8 cellular contexts compared by ENCODE assay signal in the genomic region with DNA sequence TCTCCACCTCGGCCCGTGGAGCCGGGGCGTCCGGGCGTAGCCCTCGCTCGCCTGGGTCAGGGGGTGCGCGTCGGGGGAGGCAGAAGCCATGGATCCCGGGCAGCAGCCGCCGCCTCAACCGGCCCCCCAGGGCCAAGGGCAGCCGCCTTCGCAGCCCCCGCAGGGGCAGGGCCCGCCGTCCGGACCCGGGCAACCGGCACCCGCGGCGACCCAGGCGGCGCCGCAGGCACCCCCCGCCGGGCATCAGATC. TPM values are rescaled to one million over a fixed set of nuclear protein-coding genes. Genes with fewer than 3 reads are reported as not detected.
DNase-seq lines count a peak whose midpoint lies in the region; ATAC-seq and TF ChIP-seq lines count a peak whose summit lies in the region.

No MANE protein-coding gene starts in this region.

- intact Hi-C loops in left ventricle myocardium superior (cut with micrococcal nuclease) = loop anchor here (5.0 to 10.0 kb wide), 2 partner anchors 47 to 104 kb away; no protein-coding TSS in a partner anchor
- intact Hi-C loops in spleen (cut with DNase I; ENCODE audit: low total_unique reads) = no loop called here

- ATAC-seq in GM21619 (IDR thresholded peaks at IDR 0.05; ENCODE audit: unreplicated experiment) = peak; percentile 20
- peak; percentile 16 for ATAC-seq in left ventricle myocardium superior
- no peak for ATAC-seq in GM18858 (IDR thresholded peaks at IDR 0.05; ENCODE audit: unreplicated experiment)

- H3K9me3 ChIP-seq in BE2C (no peaks in the 10 kb centered on the region), SJSA1 (replicated peaks) (no peaks in the 10 kb centered on the region), spleen (no peaks in the 10 kb centered on the region)

- DNase-seq in BE2C (peak; percentile 9), SJSA1 (ENCODE audit: low read depth in 1 of 2, low spot score in 2 of 2) (no peak), left ventricle myocardium superior (no peak), spleen (peak; percentile 81), NCI-H748 treated with DMSO at 0.1 percent for 48 hours (lab: John Stamatoyannopoulos, UW) (no peak), T1000 (lab: John Stamatoyannopoulos, UW) (no peak)

- peaks cover 75% of the 10 kb centered on the region for H3K27me3 ChIP-seq in BE2C
- H3K27me3 ChIP-seq in SJSA1 (replicated peaks) = no peaks in the 10 kb centered on the region
- H3K27me3 ChIP-seq in spleen (replicated peaks in 1 of 7) = peaks cover 0 to 95% (median 40%) of the 10 kb centered on the region in 7 donors

- WGBS in spleen, 5 donors = 0 to 3% (median 1%) methylated on average over 1 to 31 of the region's 31 CpGs

- TF ChIP-seq CTCF in BE2C (IDR thresholded peaks at IDR 0.05; ENCODE audit: low read depth, low read length) (no peak), spleen (IDR thresholded peaks at IDR 0.05 in 8 of 11, conservative IDR thresholded peaks at IDR 0.05 in 3 of 11) (no peak)

- no peak overlapping the region; the same call in 1 of the 2 replicates for H3K4me3 ChIP-seq in BE2C (ENCODE audit: low read depth, low read length)
- peak overlapping the region; percentile 77 for H3K4me3 ChIP-seq in SJSA1
- peak overlapping the region; percentile 57 to 91 (median 68) for H3K4me3 ChIP-seq in spleen

- no peaks in the 10 kb centered on the region for H3K4me1 ChIP-seq in BE2C
- peaks cover 12% of the 10 kb centered on the region for H3K4me1 ChIP-seq in SJSA1 (replicated peaks)
- H3K4me1 ChIP-seq in spleen = peaks cover 3 to 37% (median 19%) of the 10 kb centered on the region in 6 donors

- no peak for TF ChIP-seq POLR2A in spleen (IDR thresholded peaks at IDR 0.05)

- peak overlapping the region; percentile 74 for H3K27ac ChIP-seq in SJSA1
- peak overlapping the region; percentile 30 to 90 (median 87) for H3K27ac ChIP-seq in spleen

- H3K36me3 ChIP-seq in BE2C (no peaks in the 10 kb centered on the region), SJSA1 (peaks cover 6% of the 10 kb centered on the region), spleen (no peaks in the 10 kb centered on the region)

RNA-seq across cellular contexts. Expression of gene YAP1, which starts 0.4 kb away (rescaled TPM):
- 0.22 TPM for polyA plus RNA-seq in BE2C (2012; ENCODE audit: insufficient read depth, insufficient read length, low read depth)
- 30.0 and 38.1 TPM in 2 replicates for total RNA-seq in SJSA1 (2014; rRNA removed; shearing (Covaris generic))
- 98.6 TPM for total RNA-seq in left ventricle myocardium superior
- 10 to 100 TPM; 29.8 to 37.3 (median 34.4) TPM for total RNA-seq in spleen
- 1 to 10 TPM; 4.9 to 9.0 (median 6.0) TPM for polyA plus RNA-seq in spleen

Comparison
In these comparisons a context has a peak if more than half of its experiments do, and no peak if none do; other contexts are left out.
1. DNase-seq: peak in BE2C (single experiment) and spleen (single experiment); none in SJSA1 (0 of 2), left ventricle myocardium superior (single experiment), NCI-H748 treated with DMSO at 0.1 percent for 48 hours (single experiment) and T1000 (single experiment).